Comparison of ENCODE assay signal across 2 cellular contexts in genomic region chr6:28351493-28351925, GRCh38.
TF ChIP-seq lines count a peak whose summit lies in the region.

No MANE protein-coding gene starts in this region.

TF ChIP-seq in SK-N-SH, 30 proteins besides CTCF, POLR2A, EP300 and RAD21 (continued from another document):
- TF ChIP-seq FOXJ3 (CRISPR knock-in tag; IDR thresholded peaks at IDR 0.05) (no peak), GATA2 (CRISPR knock-in tag; IDR thresholded peaks at IDR 0.05) (no peak), USF2 (IDR thresholded peaks at IDR 0.05; ENCODE audit: borderline replicate concordance, low read depth, low read length) (no peak), REST (IDR thresholded peaks at IDR 0.05; ENCODE audit: low read depth, low read length) (no peak), CHD2 (IDR thresholded peaks at IDR 0.05; ENCODE audit: low read length, partially characterized antibody) (no peak), YY1 (IDR thresholded peaks at IDR 0.05; ENCODE audit: low read depth) (no peak), SMC3 (IDR thresholded peaks at IDR 0.05; ENCODE audit: low read depth, low read length) (no peak), SIN3A (IDR thresholded peaks at IDR 0.05; ENCODE audit: borderline replicate concordance, low read depth, low read length) (no peak), RCOR1 (IDR thresholded peaks at IDR 0.05; ENCODE audit: low read length) (no peak), ZBTB33 (IDR thresholded peaks at IDR 0.05; ENCODE audit: borderline replicate concordance, low read depth) (no peak), POLR2AphosphoS5 (IDR thresholded peaks at IDR 0.05; ENCODE audit: low read depth, low read length) (no peak), NFIC (IDR thresholded peaks at IDR 0.05; ENCODE audit: borderline replicate concordance) (no peak), IRF3 (IDR thresholded peaks at IDR 0.05; ENCODE audit: low read depth, low read length) (no peak), RFX5 (IDR thresholded peaks at IDR 0.05; ENCODE audit: low read length) (no peak), FOXM1 (IDR thresholded peaks at IDR 0.05; ENCODE audit: low read depth) (no peak)

TF ChIP-seq in HEK293T, 16 proteins besides CTCF, POLR2A, EP300 and RAD21 (continued from another document):
- no peak for TF ChIP-seq LEF1 (IDR thresholded peaks at IDR 0.05; ENCODE audit: borderline replicate concordance)
- no peak for TF ChIP-seq TARDBP (IDR thresholded peaks at IDR 0.05)
- no peak for TF ChIP-seq BHLHE40 (IDR thresholded peaks at IDR 0.05; ENCODE audit: borderline replicate concordance)
- no peak for TF ChIP-seq HDGF (IDR thresholded peaks at IDR 0.05; ENCODE audit: borderline replicate concordance)
- TF ChIP-seq FOXK2 (IDR thresholded peaks at IDR 0.05): no peak
- TF ChIP-seq CTBP1 (IDR thresholded peaks at IDR 0.05; ENCODE audit: borderline replicate concordance): no peak
- TF ChIP-seq SUZ12 (IDR thresholded peaks at IDR 0.05): no peak
- no peak for TF ChIP-seq L3MBTL2 (conservative IDR thresholded peaks at IDR 0.05)
- TF ChIP-seq FOXA1 (IDR thresholded peaks at IDR 0.05): no peak
- TF ChIP-seq ARNT (IDR thresholded peaks at IDR 0.05): no peak
- no peak for TF ChIP-seq SP1 (IDR thresholded peaks at IDR 0.05)
- TF ChIP-seq PKNOX1 (IDR thresholded peaks at IDR 0.05): no peak
- TF ChIP-seq ZNF384 (IDR thresholded peaks at IDR 0.05): no peak
